8 cellular contexts compared by ENCODE assay signal in the genomic region with DNA sequence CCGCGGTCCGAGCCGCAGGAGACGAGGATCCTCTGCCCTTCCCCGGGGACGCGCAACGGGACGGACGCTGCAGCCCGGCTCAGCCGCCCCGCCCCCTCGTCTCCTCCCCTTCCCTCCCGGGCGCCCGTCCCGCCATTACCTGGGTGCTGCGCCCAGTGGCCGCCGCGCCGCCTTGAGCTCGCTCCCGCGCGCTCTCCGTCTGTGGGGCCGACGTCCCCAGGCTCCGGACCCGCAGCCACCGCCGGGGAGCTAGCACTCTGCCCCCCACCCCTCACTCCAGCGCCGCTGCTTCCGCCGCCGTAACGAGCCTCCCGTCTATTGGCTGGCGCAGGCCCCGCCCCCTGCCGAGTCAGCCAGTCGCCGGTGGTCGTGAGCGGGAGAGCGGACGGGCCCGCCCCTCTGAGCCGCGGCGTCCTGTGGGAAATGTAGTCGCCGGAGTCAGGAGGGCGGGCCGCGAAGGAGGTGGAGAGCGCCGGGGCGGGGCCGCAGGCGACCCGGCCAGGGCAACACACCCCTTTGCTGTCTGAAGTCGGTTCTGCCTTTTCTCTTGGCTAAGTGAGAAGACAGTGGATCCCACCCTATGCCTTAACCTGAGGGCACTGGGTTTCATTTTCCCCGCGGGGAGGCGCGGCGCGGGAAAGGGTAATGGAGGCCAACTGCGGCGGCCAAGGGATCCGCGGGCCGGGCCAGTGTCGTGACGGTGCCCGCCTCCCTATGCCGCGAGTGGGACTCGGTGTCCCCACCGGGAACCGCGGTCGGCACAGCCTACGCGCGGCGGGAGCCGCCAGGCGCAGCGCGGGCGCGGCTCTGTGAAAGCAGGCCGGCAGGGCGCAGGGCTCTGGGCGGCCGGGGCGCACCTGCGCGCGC. TPM values are rescaled to one million over a fixed set of nuclear protein-coding genes. Genes with fewer than 3 reads are reported as not detected.
DNase-seq lines count a peak whose midpoint lies in the region; ATAC-seq and TF ChIP-seq lines count a peak whose summit lies in the region.

Gene SAP130, minus strand, starts transcription at position 259 of the 867 bp plus-strand sequence. CDS start 1,767 bp downstream, outside the sequence.

- H3K4me1 ChIP-seq in Caco-2: peaks cover 5% of the 10 kb centered on the region; the same call in 1 of the 2 replicates

- H3K27me3 ChIP-seq in Caco-2 (replicated peaks; ENCODE audit: control insufficient read depth, insufficient read depth, low read length): no peaks in the 10 kb centered on the region

- peak within 1 kb of the TSS; percentile 97 for H3K4me3 ChIP-seq in Caco-2 (ENCODE audit: low read depth, low read length)

- no peaks in the 10 kb centered on the region for H3K27me3 Mint-ChIP-seq in Caco-2 (ENCODE audit: insufficient read depth, unreplicated experiment)

- no peak for TF ChIP-seq CTCF in Caco-2 (IDR thresholded peaks at IDR 0.05; ENCODE audit: insufficient read depth in 1 of 2, low read depth in 1 of 2, low read length in 1 of 2, severe bottlenecking in 1 of 2, unreplicated experiment in 1 of 2)

- BruUV-seq in Caco-2 (replicated peaks; lab: Mats Ljungman, UMichigan): no TSS peak

- peaks cover 21% of the 10 kb centered on the region for H3K9me3 Mint-ChIP-seq in Caco-2 (ENCODE audit: unreplicated experiment)

- POLR2A ChIA-PET in Caco-2 (lab: Charles Lee): interaction anchor here (0.7 to 1.2 kb wide), 3 partner anchors 30 to 63 kb away, joined by 3 to 5 read pairs (median 3); partner anchors contain the start of gene UGGT1

- H3K36me3 ChIP-seq in Caco-2 (ENCODE audit: control insufficient read depth, insufficient read depth, low read length): no peaks in the 10 kb centered on the region; the same call in 1 of the 2 replicates

- peak within 1 kb of the TSS; percentile 80 for H3K27ac Mint-ChIP-seq in Caco-2 (ENCODE audit: unreplicated experiment)

- H3K9me3 ChIP-seq in Caco-2: peaks cover 18% of the 10 kb centered on the region

- H3K4me3 Mint-ChIP-seq in Caco-2 (ENCODE audit: unreplicated experiment): peak within 1 kb of the TSS; percentile 75

- H3K36me3 Mint-ChIP-seq in Caco-2 (ENCODE audit: insufficient read depth, unreplicated experiment): peaks cover 22% of the 10 kb centered on the region

- peaks cover 8% of the 10 kb centered on the region for H3K4me1 Mint-ChIP-seq in Caco-2 (ENCODE audit: low read depth, unreplicated experiment)

- ATAC-seq in GM21367 (IDR thresholded peaks at IDR 0.05; ENCODE audit: unreplicated experiment): peak; percentile 79

- intact Hi-C loops in Caco-2 (cut with micrococcal nuclease; ENCODE audit: unreplicated experiment): loop anchor here (1.0 to 2.0 kb wide), 2 partner anchors 63 to 169 kb away; partner anchors contain the start of genes POLR2D and UGGT1

- CTCF ChIA-PET in Caco-2 (lab: Charles Lee): no interaction called here

- DNase-seq in Caco-2 (peak; percentile 98 to 99), HT1080 (ENCODE audit: low read depth) (peak; percentile 96), NOMO-1 (lab: John Stamatoyannopoulos, UW; ENCODE audit: unreplicated experiment in 2 of 2) (peak; percentile 97 to 99), lung microvascular endothelial cell (ENCODE audit: low read depth in 2 of 2) (peak; percentile 96 to 97)
- peak; percentile 98 for DNase-seq in activated CD8-positive, alpha-beta memory T cell treated with anti-CD3 and anti-CD28 coated beads for 24 hours
- DNase-seq in effector CD8-positive, alpha-beta T cell (lab: John Stamatoyannopoulos, UW): peak; percentile 94
- DNase-seq in stimulated activated CD4-positive, alpha-beta T cell treated with anti-CD3 and anti-CD28 coated beads, TNF-alpha, amount 100 ng/mL, for 4 hours (ENCODE audit: low read depth in 3 of 3): peak; percentile 95 to 98 (median 97)

RNA-seq across cellular contexts. Expression of gene SAP130, which starts in this region (rescaled TPM):
- total RNA-seq in Caco-2 (2022) (41.0 and 43.3 TPM in 2 replicates), lung microvascular endothelial cell (2.4 and 3.4 TPM in 2 replicates)
- 9.6 and 13.0 TPM in 2 replicates for total RNA-seq in HT1080 (2014; rRNA removed; shearing (Covaris generic))
- 17.1 and 20.3 TPM in 2 replicates for polyA plus RNA-seq in HT1080 (2015; cell fraction: cytosol; rRNA removed)
- polyA plus RNA-seq in HT1080 (2015; cell fraction: nucleus; rRNA removed): 24.6 and 26.8 TPM in 2 replicates

Comparison
In these comparisons a context has a peak if more than half of its experiments do, and no peak if none do; other contexts are left out.
1. Peak in every context shown above with its lines: DNase-seq, ATAC-seq and H3K4me3 ChIP-seq.